1 cellular context compared by ENCODE assay signal in genomic region chrX:49175435-49175834, GRCh38.
A peak's percentile ranks its signal among the peaks of the same experiment; 100 is the strongest.
TF ChIP-seq lines count a peak whose summit lies in the region.

No MANE protein-coding gene starts in this region.

TF ChIP-seq in K562, 482 proteins besides CTCF, POLR2A, EP300 and RAD21 (continued from another document):
- TF ChIP-seq MYNN (IDR thresholded peaks at IDR 0.05) (no peak), MYNN (CRISPR knock-in tag; IDR thresholded peaks at IDR 0.05) (no peak), CREM (IDR thresholded peaks at IDR 0.05; ENCODE audit: low read depth) (0 out of 2 replicates have a peak, but pooled peaks have one; percentile 35), ZNF133 (CRISPR knock-in tag; IDR thresholded peaks at IDR 0.05) (no peak), GABPB2 (CRISPR knock-in tag; conservative IDR thresholded peaks at IDR 0.05) (no peak), THRB (CRISPR knock-in tag; conservative IDR thresholded peaks at IDR 0.05) (no peak), ZC3H8 (IDR thresholded peaks at IDR 0.05) (no peak), EGR1 (conservative IDR thresholded peaks at IDR 0.05) (peak; percentile 36; the same call in 1 of the 2 replicates), ZNF316 (IDR thresholded peaks at IDR 0.05) (no peak), GABPB1 (CRISPR knock-in tag; IDR thresholded peaks at IDR 0.05) (no peak), ZNF24 (IDR thresholded peaks at IDR 0.05) (no peak), E2F3 (CRISPR knock-in tag; IDR thresholded peaks at IDR 0.05) (no peak), ZFX (CRISPR knock-in tag; IDR thresholded peaks at IDR 0.05) (0 out of 2 replicates have a peak, but pooled peaks have one; percentile 19), ZNF445 (CRISPR knock-in tag; IDR thresholded peaks at IDR 0.05; ENCODE audit: low read depth) (no peak), TCF7L2 (IDR thresholded peaks at IDR 0.05; ENCODE audit: low read depth, low read length) (no peak), PURB (CRISPR knock-in tag; IDR thresholded peaks at IDR 0.05; ENCODE audit: low read depth) (no peak), DNMT1 (IDR thresholded peaks at IDR 0.05) (no peak), THRA (IDR thresholded peaks at IDR 0.05) (no peak), ARID3B (CRISPR knock-in tag; IDR thresholded peaks at IDR 0.05; ENCODE audit: borderline replicate concordance) (no peak), CTCFL (IDR thresholded peaks at IDR 0.05; ENCODE audit: borderline replicate concordance, insufficient read depth, low read depth, low read length, poor library complexity, severe bottlenecking) (peak; percentile 42)
